ENCODE assay signal across 18 cellular contexts in genomic region chr17:71938340-71939010, GRCh38.
"Had no signal": no experiment of that assay in that cellular context is flagged by ENCODE, and none has a peak within 500 bp of the region (broad histone marks: within the 10 kb centered on the region; RNA-seq: fewer than 3 reads in every experiment).

No MANE protein-coding gene starts in this region.

- H3K4me3 Mint-ChIP-seq: activated CD4-positive, alpha-beta T cell treated with anti-CD3 and anti-CD28 coated beads, Interleukin-2, amount 10 ng/mL, durations not matched to agents 24 days and 14 days; activated CD8-positive, alpha-beta T cell treated with anti-CD3 and anti-CD28 coated beads for 36 hours; activated naive CD8-positive, alpha-beta T cell treated with anti-CD3 and anti-CD28 coated beads, Interleukin-2, amount 10 ng/mL, durations not matched to agents 7 days and 5 days; brain; endodermal cell; nephron; stimulated activated memory B cell treated with anti-CD40 and anti-IgM and Interleukin-4, amounts not matched to agents 10 μg/mL and 1 μg/mL and 100 μg/mL, for 72 hours had no signal

- H3K4me1 ChIP-seq: sigmoid colon, spleen had no signal

- H3K4me3 ChIP-seq: sigmoid colon, spleen, thoracic aorta had no signal

- ATAC-seq: activated CD8-positive, alpha-beta T cell treated with anti-CD3 and anti-CD28 coated beads for 36 hours; stimulated activated memory B cell treated with anti-CD40 and anti-IgM and Interleukin-4, amounts not matched to agents 10 μg/mL and 1 μg/mL and 100 μg/mL, for 72 hours had no signal

- H3K36me3 ChIP-seq: sigmoid colon, spleen, thoracic aorta had no signal

- H3K27ac ChIP-seq: sigmoid colon, spleen, thoracic aorta had no signal

- H3K9me3 ChIP-seq: sigmoid colon, spleen, thoracic aorta had no signal

- H3K4me1 Mint-ChIP-seq: activated CD4-positive, alpha-beta T cell treated with anti-CD3 and anti-CD28 coated beads, Interleukin-2, amount 10 ng/mL, durations not matched to agents 24 days and 14 days; activated naive CD8-positive, alpha-beta T cell treated with anti-CD3 and anti-CD28 coated beads, Interleukin-2, amount 10 ng/mL, durations not matched to agents 7 days and 5 days; endodermal cell; stimulated activated memory B cell treated with anti-CD40 and anti-IgM and Interleukin-4, amounts not matched to agents 10 μg/mL and 1 μg/mL and 100 μg/mL, for 72 hours had no signal

- H3K9me3 Mint-ChIP-seq: activated CD8-positive, alpha-beta T cell treated with anti-CD3 and anti-CD28 coated beads for 36 hours; activated naive CD8-positive, alpha-beta T cell treated with anti-CD3 and anti-CD28 coated beads, Interleukin-2, amount 10 ng/mL, durations not matched to agents 7 days and 5 days; endodermal cell; nephron; stimulated activated memory B cell treated with anti-CD40 and anti-IgM and Interleukin-4, amounts not matched to agents 10 μg/mL and 1 μg/mL and 100 μg/mL, for 72 hours had no signal

- DNase-seq: activated CD4-positive, alpha-beta T cell treated with anti-CD3 and anti-CD28 coated beads, Interleukin-2, amount 10 ng/mL, durations not matched to agents 24 days and 14 days; activated CD8-positive, alpha-beta T cell treated with anti-CD3 and anti-CD28 coated beads for 36 hours; activated naive CD4-positive, alpha-beta T cell treated with Interleukin-2 at 50 U/mL for 16 hours; activated naive CD8-positive, alpha-beta T cell treated with anti-CD3 and anti-CD28 coated beads, Interleukin-2, amount 10 ng/mL, durations not matched to agents 7 days and 5 days; activated T-cell treated with anti-CD3 and anti-CD28 coated beads, Interleukin-2, amount 50 U/mL, for 1 hour; central memory CD4-positive, alpha-beta T cell; endodermal cell; foreskin melanocyte; sigmoid colon; spleen; stimulated activated CD4-positive, alpha-beta T cell treated with anti-CD3 and anti-CD28 coated beads, Interleukin-4, amount 100 ng/mL, for 4 hours; T-helper 1 cell; T-helper 9 cell had no signal

- H3K27me3 ChIP-seq: sigmoid colon, spleen had no signal

- H3K36me3 Mint-ChIP-seq: activated naive CD8-positive, alpha-beta T cell treated with anti-CD3 and anti-CD28 coated beads, Interleukin-2, amount 10 ng/mL, durations not matched to agents 7 days and 5 days; brain; stimulated activated memory B cell treated with anti-CD40 and anti-IgM and Interleukin-4, amounts not matched to agents 10 μg/mL and 1 μg/mL and 100 μg/mL, for 72 hours had no signal

- H3K27me3 Mint-ChIP-seq: activated CD4-positive, alpha-beta T cell treated with anti-CD3 and anti-CD28 coated beads, Interleukin-2, amount 10 ng/mL, durations not matched to agents 24 days and 14 days; activated CD8-positive, alpha-beta T cell treated with anti-CD3 and anti-CD28 coated beads for 36 hours; activated naive CD8-positive, alpha-beta T cell treated with anti-CD3 and anti-CD28 coated beads, Interleukin-2, amount 10 ng/mL, durations not matched to agents 7 days and 5 days; stimulated activated memory B cell treated with anti-CD40 and anti-IgM and Interleukin-4, amounts not matched to agents 10 μg/mL and 1 μg/mL and 100 μg/mL, for 72 hours had no signal

- H3K27ac Mint-ChIP-seq: activated CD4-positive, alpha-beta T cell treated with anti-CD3 and anti-CD28 coated beads, Interleukin-2, amount 10 ng/mL, durations not matched to agents 24 days and 14 days; activated CD8-positive, alpha-beta T cell treated with anti-CD3 and anti-CD28 coated beads for 36 hours; activated naive CD8-positive, alpha-beta T cell treated with anti-CD3 and anti-CD28 coated beads, Interleukin-2, amount 10 ng/mL, durations not matched to agents 7 days and 5 days; activated T-helper 2 cell treated with anti-CD3 and anti-CD28 coated beads, Interferon-gamma antibody, Interleukin-2, Interleukin-4, amounts not matched to agents 10 μg/mL and 5 μg/mL and 100 μg/mL, durations not matched to agents 14 hours and 24 hours and 36 hours; endodermal cell; nephron; stimulated activated memory B cell treated with anti-CD40 and anti-IgM and Interleukin-4, amounts not matched to agents 10 μg/mL and 1 μg/mL and 100 μg/mL, for 72 hours had no signal
